Comparison of ENCODE assay signal across 1 cellular context in the genomic region with DNA sequence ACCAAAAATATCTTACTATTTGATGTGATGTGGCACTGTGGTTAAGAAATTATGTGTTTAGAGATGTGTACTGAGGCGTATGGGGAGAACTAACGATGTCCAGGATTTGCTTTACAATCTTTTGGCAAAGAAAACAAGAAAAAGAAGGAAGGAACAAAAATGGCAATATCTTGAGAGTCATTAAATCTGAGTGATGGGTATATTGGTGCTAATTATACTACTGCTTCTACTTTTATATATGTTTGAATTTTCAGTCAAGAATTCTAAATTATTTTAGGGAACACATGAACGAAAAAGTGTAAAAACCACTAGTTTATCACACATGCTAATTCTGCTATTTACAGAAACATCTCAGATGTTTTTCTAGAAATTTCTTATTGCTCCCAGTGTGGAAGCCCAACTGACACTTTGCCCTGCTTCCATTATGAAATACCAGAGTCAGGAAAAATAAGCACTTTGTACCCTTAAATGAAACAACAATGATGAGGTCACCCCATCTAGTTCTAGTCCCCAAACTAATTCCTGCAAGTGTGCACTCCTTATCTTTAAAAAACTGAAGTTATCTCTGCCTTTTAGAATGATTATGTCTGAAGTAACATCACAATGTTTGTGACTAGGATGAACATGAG.
TF ChIP-seq lines count a peak whose summit lies in the region.

No MANE protein-coding gene starts in this region.

TF ChIP-seq in liver, 16 proteins besides CTCF, POLR2A, EP300 and RAD21 (continued from another document):
- TF ChIP-seq, protein P1, sequence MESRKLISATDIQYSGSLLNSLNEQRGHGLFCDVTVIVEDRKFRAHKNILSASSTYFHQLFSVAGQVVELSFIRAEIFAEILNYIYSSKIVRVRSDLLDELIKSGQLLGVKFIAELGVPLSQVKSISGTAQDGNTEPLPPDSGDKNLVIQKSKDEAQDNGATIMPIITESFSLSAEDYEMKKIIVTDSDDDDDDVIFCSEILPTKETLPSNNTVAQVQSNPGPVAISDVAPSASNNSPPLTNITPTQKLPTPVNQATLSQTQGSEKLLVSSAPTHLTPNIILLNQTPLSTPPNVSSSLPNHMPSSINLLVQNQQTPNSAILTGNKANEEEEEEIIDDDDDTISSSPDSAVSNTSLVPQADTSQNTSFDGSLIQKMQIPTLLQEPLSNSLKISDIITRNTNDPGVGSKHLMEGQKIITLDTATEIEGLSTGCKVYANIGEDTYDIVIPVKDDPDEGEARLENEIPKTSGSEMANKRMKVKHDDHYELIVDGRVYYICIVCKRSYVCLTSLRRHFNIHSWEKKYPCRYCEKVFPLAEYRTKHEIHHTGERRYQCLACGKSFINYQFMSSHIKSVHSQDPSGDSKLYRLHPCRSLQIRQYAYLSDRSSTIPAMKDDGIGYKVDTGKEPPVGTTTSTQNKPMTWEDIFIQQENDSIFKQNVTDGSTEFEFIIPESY (IDR thresholded peaks at IDR 0.05) = peak; percentile 24
TF ChIP-seq in liver: peak in this region for 13.
